Comparison of ENCODE assay signal across 24 cellular contexts in the genomic region with DNA sequence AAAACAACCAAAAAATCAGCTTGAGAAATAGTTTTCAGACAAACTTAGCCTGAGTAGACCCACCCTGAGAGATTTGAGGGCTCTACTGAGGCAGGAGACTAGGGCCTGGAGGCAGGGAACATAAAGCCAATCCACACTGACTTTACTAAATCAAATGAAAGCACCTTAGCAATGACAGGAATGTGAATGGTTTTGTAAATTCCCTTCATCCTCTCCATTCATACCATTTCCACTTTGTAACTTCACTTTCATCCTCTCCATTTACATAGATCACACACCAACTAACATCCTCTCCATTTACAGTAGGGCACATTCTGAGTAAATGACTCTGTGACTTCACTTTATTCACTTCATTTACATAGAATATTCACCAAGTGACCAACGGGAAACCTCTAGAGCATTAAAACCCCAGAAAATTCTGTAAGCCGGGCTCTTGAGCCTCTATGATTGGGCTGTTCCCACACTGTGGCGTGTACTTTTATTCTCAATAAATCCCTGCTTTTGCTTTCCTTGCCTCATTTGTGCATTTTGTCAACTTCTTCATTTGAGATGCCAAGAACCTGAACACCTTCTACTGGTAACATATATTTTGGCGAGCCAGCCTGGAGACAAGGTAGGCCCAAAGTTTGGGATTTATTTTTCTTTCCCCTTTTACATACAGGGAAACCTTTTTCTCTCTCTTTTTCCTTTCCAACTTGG.
DNase-seq lines count a peak whose midpoint lies in the region; ATAC-seq and TF ChIP-seq lines count a peak whose summit lies in the region.
"Had no signal": no experiment of that assay in that cellular context is flagged by ENCODE, and none has a peak within 500 bp of the region (broad histone marks: within the 10 kb centered on the region; RNA-seq: fewer than 3 reads in every experiment).

No MANE protein-coding gene starts in this region.

- no peak overlapping the region for H3K4me3 ChIP-seq in AG10803 (ENCODE audit: low read length)
- no peak overlapping the region for H3K4me3 ChIP-seq in NT2/D1 (ENCODE audit: insufficient read length, low read depth)
- H3K4me3 ChIP-seq in BE2C (ENCODE audit: low read depth, low read length): no peak overlapping the region
- H3K4me3 ChIP-seq: adrenal gland, HAP-1, lung, skin epidermis, thoracic aorta had no signal

- no peaks in the 10 kb centered on the region for H3K27me3 ChIP-seq in NT2/D1 (ENCODE audit: insufficient read depth, insufficient read length)
- H3K27me3 ChIP-seq in BE2C: no peaks in the 10 kb centered on the region
- H3K27me3 ChIP-seq: adrenal gland had no signal

- no peaks in the 10 kb centered on the region for H3K36me3 Mint-ChIP-seq in nephron progenitor cell (ENCODE audit: low read depth)
- H3K36me3 Mint-ChIP-seq: activated CD8-positive, alpha-beta memory T cell treated with anti-CD3 and anti-CD28 coated beads, Interleukin-2, amount 10 ng/mL, durations not matched to agents 7 days and 5 days; CD8-positive, alpha-beta memory T cell; naive thymus-derived CD8-positive, alpha-beta T cell had no signal

- H3K27me3 Mint-ChIP-seq in nephron progenitor cell (ENCODE audit: low read depth, poor library complexity): peaks cover 3% of the 10 kb centered on the region

- H3K36me3 ChIP-seq in NT2/D1 (ENCODE audit: insufficient read depth, insufficient read length, low read length) (no peaks in the 10 kb centered on the region), BE2C (no peaks in the 10 kb centered on the region)
- H3K36me3 ChIP-seq: adrenal gland, HAP-1, thoracic aorta had no signal

- peak; percentile 44 for DNase-seq in AG10803 (ENCODE audit: low read depth)
- peak; percentile 48 for DNase-seq in NT2/D1 (ENCODE audit: low read depth, low spot score)
- peak; percentile 95 for DNase-seq in iPS DF 19.7 (ENCODE audit: low read depth, low spot score)
- no peak for DNase-seq in nephron progenitor cell
- DNase-seq in BE2C: no peak
- DNase-seq in activated naive CD4-positive, alpha-beta T cell (lab: John Stamatoyannopoulos, UW): no peak
- DNase-seq: ACHN; activated CD4-positive, CD25-positive, alpha-beta regulatory T cell treated with anti-CD3 and anti-CD28 coated beads, Interleukin-2, amount 50 U/mL, for 72 hours; activated CD8-positive, alpha-beta memory T cell treated with anti-CD3 and anti-CD28 coated beads, Interleukin-2, amount 10 ng/mL, durations not matched to agents 7 days and 5 days; CD8-positive, alpha-beta memory T cell; DND-41; effector CD8-positive, alpha-beta T cell; hippocampal formation; naive thymus-derived CD8-positive, alpha-beta T cell; NCI-H1930; RPMI8226; T1000 had no signal

- no peak for TF ChIP-seq CTCF in AG10803 (conservative IDR thresholded peaks at IDR 0.05; ENCODE audit: low read length)
- TF ChIP-seq CTCF in nephron progenitor cell (IDR thresholded peaks at IDR 0.05): no peak
- no peak for TF ChIP-seq CTCF in BE2C (IDR thresholded peaks at IDR 0.05; ENCODE audit: low read depth, low read length)

- no peaks in the 10 kb centered on the region for H3K9me3 Mint-ChIP-seq in nephron progenitor cell
- H3K9me3 Mint-ChIP-seq: CD8-positive, alpha-beta memory T cell; naive thymus-derived CD8-positive, alpha-beta T cell had no signal

- H3K4me1 ChIP-seq in NT2/D1 (ENCODE audit: insufficient read depth, insufficient read length) (no peaks in the 10 kb centered on the region), BE2C (peaks cover 5% of the 10 kb centered on the region; the same call in 1 of the 2 replicates)
- H3K4me1 ChIP-seq: adrenal gland, HAP-1 had no signal

- H3K4me1 Mint-ChIP-seq in nephron progenitor cell: peaks cover 23% of the 10 kb centered on the region
- H3K4me1 Mint-ChIP-seq: activated CD8-positive, alpha-beta memory T cell treated with anti-CD3 and anti-CD28 coated beads, Interleukin-2, amount 10 ng/mL, durations not matched to agents 7 days and 5 days; CD8-positive, alpha-beta memory T cell; naive thymus-derived CD8-positive, alpha-beta T cell had no signal

- H3K9me3 ChIP-seq in NT2/D1 (ENCODE audit: insufficient read depth, low read length): peaks cover 56% of the 10 kb centered on the region
- H3K9me3 ChIP-seq in BE2C: no peaks in the 10 kb centered on the region
- H3K9me3 ChIP-seq: adrenal gland, HAP-1, thoracic aorta had no signal

- peak overlapping the region; percentile 29 for H3K27ac Mint-ChIP-seq in nephron progenitor cell
- H3K27ac Mint-ChIP-seq: activated CD8-positive, alpha-beta memory T cell treated with anti-CD3 and anti-CD28 coated beads, Interleukin-2, amount 10 ng/mL, durations not matched to agents 7 days and 5 days; CD8-positive, alpha-beta memory T cell; naive thymus-derived CD8-positive, alpha-beta T cell had no signal

- no peak overlapping the region for H3K9ac ChIP-seq in NT2/D1 (ENCODE audit: insufficient read length, low read depth)

- H3K4me3 Mint-ChIP-seq in nephron progenitor cell: no peak overlapping the region
- H3K4me3 Mint-ChIP-seq: activated CD8-positive, alpha-beta memory T cell treated with anti-CD3 and anti-CD28 coated beads, Interleukin-2, amount 10 ng/mL, durations not matched to agents 7 days and 5 days; CD8-positive, alpha-beta memory T cell; naive thymus-derived CD8-positive, alpha-beta T cell had no signal

- ATAC-seq in GM21526 (IDR thresholded peaks at IDR 0.05; ENCODE audit: low FRiP score, unreplicated experiment): no peak
- ATAC-seq in GM21381 (IDR thresholded peaks at IDR 0.05; ENCODE audit: unreplicated experiment): no peak
- ATAC-seq: activated CD8-positive, alpha-beta memory T cell treated with anti-CD3 and anti-CD28 coated beads, Interleukin-2, amount 10 ng/mL, durations not matched to agents 7 days and 5 days; naive thymus-derived CD8-positive, alpha-beta T cell had no signal

Comparison
In these comparisons a context has a peak if more than half of its experiments do, and no peak if none do; other contexts are left out.
1. DNase-seq: peak in AG10803 (single experiment), NT2/D1 (single experiment) and iPS DF 19.7 (single experiment); none in nephron progenitor cell (single experiment), BE2C (single experiment) and activated naive CD4-positive, alpha-beta T cell (0 of 4).